Comparison of ENCODE assay signal across 7 cellular contexts in genomic region chr4:133320576-133321170, GRCh38.
DNase-seq lines count a peak whose midpoint lies in the region; ATAC-seq, FAIRE-seq and TF ChIP-seq lines count a peak whose summit lies in the region.

No MANE protein-coding gene starts in this region.

- H3K9me3 ChIP-seq in MM.1S (replicated peaks; ENCODE audit: insufficient read depth, low read length) = no peaks in the 10 kb centered on the region
- H3K9me3 ChIP-seq in adrenal gland (replicated peaks in 1 of 3) = no peaks in the 10 kb centered on the region
- H3K9me3 ChIP-seq in HepG2 (ENCODE audit: low read length) = no peaks in the 10 kb centered on the region

- H3K27me3 ChIP-seq in H7 (ENCODE audit: control insufficient read depth, insufficient read depth, low read length) (no peaks in the 10 kb centered on the region), MM.1S (replicated peaks; ENCODE audit: insufficient read depth, low read length) (no peaks in the 10 kb centered on the region), adrenal gland (no peaks in the 10 kb centered on the region), HepG2 (ENCODE audit: control insufficient read depth in 1 of 2, insufficient read depth in 2 of 2, low read length in 2 of 2) (no peaks in the 10 kb centered on the region)

- peak; percentile 80 for ATAC-seq in HepG2

- H3K9ac ChIP-seq in MM.1S (ENCODE audit: low read length) = no peak overlapping the region
- H3K9ac ChIP-seq in HepG2 (ENCODE audit: insufficient read depth, low read depth, low read length) = no peak overlapping the region

- TF ChIP-seq EP300 in HepG2 (IDR thresholded peaks at IDR 0.05; ENCODE audit: low read depth in 2 of 2, low read length in 2 of 2) (no peak), HepG2 (CRISPR knock-in tag; IDR thresholded peaks at IDR 0.05; ENCODE audit: borderline replicate concordance) (no peak)

- TF ChIP-seq RAD21 in HepG2 (CRISPR knock-in tag; IDR thresholded peaks at IDR 0.05) = no peak

- H3K36me3 ChIP-seq in H7 (replicated peaks; ENCODE audit: control insufficient read depth, insufficient read depth, low read length) = no peaks in the 10 kb centered on the region
- no peaks in the 10 kb centered on the region for H3K36me3 ChIP-seq in MM.1S (replicated peaks; ENCODE audit: insufficient read depth, low read length)
- H3K36me3 ChIP-seq in adrenal gland (replicated peaks in 1 of 2) = no peaks in the 10 kb centered on the region
- H3K36me3 ChIP-seq in HepG2 (replicated peaks in 1 of 2; ENCODE audit: control insufficient read depth in 1 of 2, insufficient read depth in 2 of 2, low read length in 2 of 2) = no peaks in the 10 kb centered on the region

- DNase-seq in H7 (peak; percentile 6), MM.1S (peak; percentile 43), adrenal gland (peak in 2 of 7 donors; percentile 11 to 18), HepG2 (ENCODE audit: low spot score) (peak; percentile 26), NCI-H187 treated with DMSO at 0.1 percent for 48 hours (lab: John Stamatoyannopoulos, UW) (no peak)
- DNase-seq in activated naive CD4-positive, alpha-beta T cell (lab: John Stamatoyannopoulos, UW) = no peak

- H2AFZ ChIP-seq in MM.1S (ENCODE audit: low read length) (no peak overlapping the region), HepG2 (ENCODE audit: low read length) (no peak overlapping the region)

- intact Hi-C loops in adrenal gland (cut with DNase I) (no loop called here), HepG2 (cut with micrococcal nuclease; ENCODE audit: unreplicated experiment) (loop anchor here (1.0 kb wide), 1 partner anchor 163 kb away; no protein-coding TSS in a partner anchor)

- in situ Hi-C loops in HepG2 (cut with HindIII; ENCODE audit: extremely low pct_ligation_motif_present, low pct_unique_long_range_greater_than_20kb) = no loop called here

- no peaks in the 10 kb centered on the region for H3F3A ChIP-seq in MM.1S (ENCODE audit: insufficient read depth, low read length)

- H3K4me3 ChIP-seq in GM12875 (ENCODE audit: low read depth, low read length) = no peak overlapping the region
- no peak overlapping the region for H3K4me3 ChIP-seq in H7 (ENCODE audit: insufficient read depth, low read depth, low read length)
- no peak overlapping the region for H3K4me3 ChIP-seq in MM.1S (ENCODE audit: low read length)
- no peak overlapping the region for H3K4me3 ChIP-seq in adrenal gland
- no peak overlapping the region for H3K4me3 ChIP-seq in HepG2 (replicated peaks in 1 of 3; ENCODE audit: insufficient read depth in 1 of 3, low read depth in 2 of 3, low read length in 3 of 3)

- TF ChIP-seq POLR2A in adrenal gland (IDR thresholded peaks at IDR 0.05) = no peak
- TF ChIP-seq POLR2A in HepG2 (IDR thresholded peaks at IDR 0.05; ENCODE audit: insufficient read depth in 1 of 2, low read depth in 2 of 2, low read length in 2 of 2) = no peak

- peak; percentile 70 for FAIRE-seq in HepG2 (lab: Jason Lieb, UNC)

- BruUV-seq in HepG2 (replicated peaks; lab: Mats Ljungman, UMichigan) = no TSS peak

- POLR2A ChIA-PET in HepG2 (lab: Yijun Ruan, JAX) = no interaction called here

- no peaks in the 10 kb centered on the region for H4K20me1 ChIP-seq in MM.1S (ENCODE audit: insufficient read depth, low read length)
- no peaks in the 10 kb centered on the region for H4K20me1 ChIP-seq in HepG2 (ENCODE audit: insufficient read depth, low read length)

- TF ChIP-seq CTCF in GM12875 (IDR thresholded peaks at IDR 0.05; ENCODE audit: borderline replicate concordance, insufficient read depth, low read depth, low read length) (peak; percentile 53), MM.1S (IDR thresholded peaks at IDR 0.05; ENCODE audit: low read length) (peak; percentile 65), adrenal gland (IDR thresholded peaks at IDR 0.05) (peak; percentile 27 to 53 (median 47)), HepG2 (CRISPR knock-in tag; IDR thresholded peaks at IDR 0.05) (peak; percentile 61)

- no peaks in the 10 kb centered on the region for H3K9me2 ChIP-seq in MM.1S (replicated peaks; ENCODE audit: insufficient read depth, low read length)

- 2 to 10% (median 7%) methylated on average over 2 of the region's 2 CpGs for WGBS in adrenal gland, 4 donors
- WGBS in HepG2 (ENCODE audit: low lambda C conversion rate) = 0% methylated on average over 2 of the region's 2 CpGs

- no peak overlapping the region for H3K4me2 ChIP-seq in MM.1S (ENCODE audit: low read depth, low read length)
- no peak overlapping the region for H3K4me2 ChIP-seq in HepG2 (ENCODE audit: low read depth, low read length)

- CTCF ChIA-PET in HepG2 (lab: Yijun Ruan, JAX; ENCODE audit: low intra/inter-chr PET ratio, low total read pairs) = interaction anchor here (1.0 kb wide), 1 partner anchor 163 kb away, joined by 3 read pairs; no protein-coding TSS in a partner anchor

- H3K4me1 ChIP-seq in MM.1S (ENCODE audit: low read length) (no peaks in the 10 kb centered on the region), adrenal gland (replicated peaks in 1 of 2) (no peaks in the 10 kb centered on the region), HepG2 (ENCODE audit: insufficient read depth, low read length) (no peaks in the 10 kb centered on the region)

- H3K79me2 ChIP-seq in MM.1S (ENCODE audit: low read length) (no peaks in the 10 kb centered on the region), HepG2 (ENCODE audit: insufficient read depth, low read length) (no peaks in the 10 kb centered on the region)

- H3K27ac ChIP-seq in MM.1S (ENCODE audit: low read length) = no peak overlapping the region
- H3K27ac ChIP-seq in adrenal gland = no peak overlapping the region
- H3K27ac ChIP-seq in HepG2 (ENCODE audit: extremely low read length, insufficient read depth, low read length) = no peak overlapping the region

TF ChIP-seq in HepG2, 621 proteins besides CTCF, POLR2A, EP300 and RAD21:
- no peak for TF ChIP-seq RFXANK (CRISPR knock-in tag; IDR thresholded peaks at IDR 0.05)
- no peak for TF ChIP-seq NFIB (CRISPR knock-in tag; IDR thresholded peaks at IDR 0.05; ENCODE audit: borderline replicate concordance)
- TF ChIP-seq ZBTB4 (CRISPR knock-in tag; IDR thresholded peaks at IDR 0.05; ENCODE audit: borderline replicate concordance) = no peak
- TF ChIP-seq STAG1 (CRISPR knock-in tag; IDR thresholded peaks at IDR 0.05) = peak; percentile 54
- no peak for TF ChIP-seq ATF7-NPFF (CRISPR knock-in tag; IDR thresholded peaks at IDR 0.05; ENCODE audit: low read depth)
- no peak for TF ChIP-seq FOXP1 (IDR thresholded peaks at IDR 0.05)
- no peak for TF ChIP-seq FOXP1 (CRISPR knock-in tag; IDR thresholded peaks at IDR 0.05)
- TF ChIP-seq ZNF143 (CRISPR knock-in tag; IDR thresholded peaks at IDR 0.05) = no peak
- TF ChIP-seq MEF2D (CRISPR knock-in tag; IDR thresholded peaks at IDR 0.05) = no peak
- TF ChIP-seq, protein P1, sequence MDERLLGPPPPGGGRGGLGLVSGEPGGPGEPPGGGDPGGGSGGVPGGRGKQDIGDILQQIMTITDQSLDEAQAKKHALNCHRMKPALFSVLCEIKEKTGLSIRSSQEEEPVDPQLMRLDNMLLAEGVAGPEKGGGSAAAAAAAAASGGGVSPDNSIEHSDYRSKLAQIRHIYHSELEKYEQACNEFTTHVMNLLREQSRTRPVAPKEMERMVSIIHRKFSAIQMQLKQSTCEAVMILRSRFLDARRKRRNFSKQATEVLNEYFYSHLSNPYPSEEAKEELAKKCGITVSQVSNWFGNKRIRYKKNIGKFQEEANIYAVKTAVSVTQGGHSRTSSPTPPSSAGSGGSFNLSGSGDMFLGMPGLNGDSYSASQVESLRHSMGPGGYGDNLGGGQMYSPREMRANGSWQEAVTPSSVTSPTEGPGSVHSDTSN (CRISPR knock-in tag; IDR thresholded peaks at IDR 0.05) = no peak

Comparison
In these comparisons a context has a peak if more than half of its experiments do, and no peak if none do; other contexts are left out.
1. DNase-seq: peak in H7 (single experiment), MM.1S (single experiment) and HepG2 (single experiment); none in NCI-H187 treated with DMSO at 0.1 percent for 48 hours (single experiment) and activated naive CD4-positive, alpha-beta T cell (0 of 4).
2. Peak in every context shown above with its lines, with median percentiles within 50 percentile points of each other: CTCF ChIP-seq.